Comparison of ENCODE assay signal across 2 cellular contexts in the genomic region with DNA sequence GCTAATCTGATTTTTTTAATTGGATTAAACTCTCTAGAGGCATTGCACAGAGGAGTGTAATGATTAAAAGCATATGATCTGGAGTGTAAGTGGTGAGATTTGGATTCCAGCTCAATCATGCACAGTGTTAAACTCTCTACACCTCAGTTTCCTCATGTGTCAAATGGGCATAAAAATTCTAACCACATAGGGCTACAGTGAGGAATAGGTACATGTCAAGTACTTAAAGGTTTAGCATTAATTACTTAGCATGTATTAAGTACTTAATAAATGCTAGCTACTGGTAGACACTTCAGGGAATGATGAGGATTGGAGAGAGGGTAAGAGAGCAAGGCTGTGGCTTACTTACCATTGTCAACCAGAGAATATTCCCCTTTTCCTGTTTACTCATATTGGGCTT.
TF ChIP-seq lines count a peak whose summit lies in the region.

No MANE protein-coding gene starts in this region.

TF ChIP-seq in HepG2, 621 proteins besides CTCF, POLR2A, EP300 and RAD21:
- no peak for TF ChIP-seq ZNF329 (CRISPR knock-in tag; IDR thresholded peaks at IDR 0.05; ENCODE audit: low read depth)
- no peak for TF ChIP-seq ZNF773 (CRISPR knock-in tag; IDR thresholded peaks at IDR 0.05; ENCODE audit: borderline replicate concordance)
- 0 out of 2 replicates have a peak, but pooled peaks have one; percentile 20 for TF ChIP-seq ZNF629 (CRISPR knock-in tag; conservative IDR thresholded peaks at IDR 0.05)

TF ChIP-seq in endothelial cell of umbilical vein, 7 proteins besides CTCF, POLR2A, EP300 and RAD21:
- TF ChIP-seq EZH2 (IDR thresholded peaks at IDR 0.05; ENCODE audit: borderline replicate concordance, low read depth, low read length, severe bottlenecking): no peak
- TF ChIP-seq FOS (IDR thresholded peaks at IDR 0.05; ENCODE audit: borderline replicate concordance, insufficient read depth, low read length): no peak
- TF ChIP-seq JUN (IDR thresholded peaks at IDR 0.05; ENCODE audit: borderline replicate concordance, insufficient read depth, insufficient read length, low read depth): no peak
- TF ChIP-seq MYC (IDR thresholded peaks at IDR 0.05; ENCODE audit: low read depth, low read length): no peak
- no peak for TF ChIP-seq GATA2 (IDR thresholded peaks at IDR 0.05; ENCODE audit: insufficient read depth, insufficient read length, low read depth, low read length)
- no peak for TF ChIP-seq POLR2AphosphoS5 (IDR thresholded peaks at IDR 0.05; ENCODE audit: insufficient read depth, low read depth, low read length)
- TF ChIP-seq, protein P1, sequence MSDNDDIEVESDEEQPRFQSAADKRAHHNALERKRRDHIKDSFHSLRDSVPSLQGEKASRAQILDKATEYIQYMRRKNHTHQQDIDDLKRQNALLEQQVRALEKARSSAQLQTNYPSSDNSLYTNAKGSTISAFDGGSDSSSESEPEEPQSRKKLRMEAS (IDR thresholded peaks at IDR 0.05; ENCODE audit: insufficient read depth, insufficient read length): no peak
